Comparison of ENCODE assay signal across 8 cellular contexts in the genomic region with DNA sequence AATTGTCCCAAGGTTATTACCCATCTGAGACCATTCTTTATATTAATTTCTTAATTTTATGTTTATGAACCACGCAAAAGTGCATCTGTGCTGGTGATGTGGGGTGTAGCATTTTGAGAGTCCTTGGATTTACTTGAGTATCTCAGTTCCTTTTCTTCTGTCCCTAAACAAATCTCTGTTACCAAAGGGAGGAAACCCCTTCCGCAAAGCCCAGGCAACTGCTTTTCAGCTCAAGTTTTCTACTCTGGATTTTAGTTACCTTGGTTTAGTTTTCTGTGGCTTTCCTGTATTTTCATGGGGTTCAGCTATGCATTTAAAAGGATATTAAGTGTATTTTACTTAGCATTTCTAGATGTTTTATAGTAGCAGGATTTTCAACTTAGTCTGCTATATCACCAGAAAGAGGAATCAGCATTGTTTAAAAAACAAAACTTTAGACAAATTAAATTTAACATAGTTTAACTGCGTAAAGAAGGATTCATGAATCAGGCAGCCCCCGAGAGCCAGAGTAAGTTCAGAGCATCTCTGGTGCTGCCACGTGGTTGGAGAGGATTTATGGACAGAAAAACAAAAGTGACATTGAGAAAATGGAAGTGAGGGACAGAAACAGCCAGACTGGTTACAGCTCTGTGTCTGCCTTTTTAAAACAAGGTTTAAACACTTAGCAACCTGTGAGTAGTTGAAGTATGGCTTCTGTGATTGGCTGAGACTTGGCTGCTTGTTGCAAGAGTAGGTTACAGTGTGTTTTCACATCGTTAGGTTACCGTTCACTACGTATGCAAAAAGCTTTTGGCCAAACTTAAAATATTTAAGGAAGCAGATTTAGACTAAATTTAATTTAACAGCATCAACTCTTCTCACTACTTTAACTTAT. TPM values are rescaled to one million over a fixed set of nuclear protein-coding genes. Genes with fewer than 3 reads are reported as not detected.
DNase-seq lines count a peak whose midpoint lies in the region; ATAC-seq, FAIRE-seq and TF ChIP-seq lines count a peak whose summit lies in the region.

No MANE protein-coding gene starts in this region.

- H2AFZ ChIP-seq in neural progenitor cell (replicated peaks), result peak overlapping the region; percentile 14

- H3K27ac Mint-ChIP-seq in stimulated activated naive CD8-positive, alpha-beta T cell treated with anti-CD3 and anti-CD28 coated beads, Interleukin-15, amount 100 ng/mL, for 72 hours, result no peak overlapping the region
- peak overlapping the region; percentile 14 for H3K27ac Mint-ChIP-seq in neural progenitor cell

- no peaks in the 10 kb centered on the region for H4K20me1 ChIP-seq in neural progenitor cell (ENCODE audit: low read depth)

- no peak overlapping the region for H3K9ac ChIP-seq in neural progenitor cell

- FAIRE-seq in D721Med (lab: Jason Lieb, UNC) (no peak), RCC 7860 (lab: Jason Lieb, UNC) (no peak)

- H3K9me3 ChIP-seq in neural progenitor cell (ENCODE audit: low read depth), result no peaks in the 10 kb centered on the region

- H3K27me3 ChIP-seq in neural progenitor cell, result peaks cover 11% of the 10 kb centered on the region

- no peak overlapping the region for H3K4me2 ChIP-seq in neural progenitor cell

- peak overlapping the region in 1 of 2 donors; percentile 38 for H3K4me3 Mint-ChIP-seq in stimulated activated naive CD8-positive, alpha-beta T cell treated with anti-CD3 and anti-CD28 coated beads, Interleukin-15, amount 100 ng/mL, for 72 hours
- no peak overlapping the region for H3K4me3 Mint-ChIP-seq in neural progenitor cell

- H3K27me3 Mint-ChIP-seq in stimulated activated naive CD8-positive, alpha-beta T cell treated with anti-CD3 and anti-CD28 coated beads, Interleukin-15, amount 100 ng/mL, for 72 hours, result peaks cover 30% of the 10 kb centered on the region
- peaks cover 4% of the 10 kb centered on the region for H3K27me3 Mint-ChIP-seq in neural progenitor cell (ENCODE audit: insufficient read depth, low read depth)

- H3K36me3 ChIP-seq in neural progenitor cell, result no peaks in the 10 kb centered on the region

- peak; percentile 86 for ATAC-seq in stimulated activated naive CD8-positive, alpha-beta T cell treated with anti-CD3 and anti-CD28 coated beads, Interleukin-15, amount 100 ng/mL, for 72 hours
- no peak for ATAC-seq in stimulated activated naive CD8-positive, alpha-beta T cell treated with anti-CD3 and anti-CD28 coated beads, Interleukin-15, Interleukin-2, amounts not matched to agents 100 U/mL and 50 U/mL, for 24 hours
- peak; percentile 74 for ATAC-seq in HG02678 (IDR thresholded peaks at IDR 0.05; ENCODE audit: unreplicated experiment)

- no peak overlapping the region for H3K27ac ChIP-seq in neural progenitor cell

- no peaks in the 10 kb centered on the region for H3K36me3 Mint-ChIP-seq in neural progenitor cell

- TF ChIP-seq CTCF in cardiac fibroblast (IDR thresholded peaks at IDR 0.05; ENCODE audit: low read depth, low read length) (no peak), neural progenitor cell (IDR thresholded peaks at IDR 0.05) (no peak), D721Med (IDR thresholded peaks at IDR 0.05; ENCODE audit: insufficient read depth, missing control alignments) (no peak)

- DNase-seq in stimulated activated naive CD8-positive, alpha-beta T cell treated with anti-CD3 and anti-CD28 coated beads, Interleukin-15, amount 100 ng/mL, for 72 hours, result no peak
- no peak for DNase-seq in stimulated activated naive CD8-positive, alpha-beta T cell treated with anti-CD3 and anti-CD28 coated beads, Interleukin-15, Interleukin-2, amounts not matched to agents 100 U/mL and 50 U/mL, for 24 hours
- peak; percentile 66 for DNase-seq in NCI-H2196 (lab: John Stamatoyannopoulos, UW; ENCODE audit: unreplicated experiment)
- peak; percentile 70 to 75 for DNase-seq in cardiac fibroblast (ENCODE audit: low read depth in 2 of 2)
- DNase-seq in neural progenitor cell (ENCODE audit: low spot score), result peak; percentile 35
- no peak for DNase-seq in D721Med (ENCODE audit: insufficient read length, low spot score)
- DNase-seq in RCC 7860 (ENCODE audit: low spot score), result no peak

- no peaks in the 10 kb centered on the region for H3K79me2 ChIP-seq in neural progenitor cell (ENCODE audit: low read depth)

- H3K4me3 ChIP-seq in cardiac fibroblast (replicated peaks in 1 of 2; ENCODE audit: low read depth in 2 of 2, low read length in 2 of 2), result no peak overlapping the region
- no peak overlapping the region for H3K4me3 ChIP-seq in neural progenitor cell

- peaks cover 29% of the 10 kb centered on the region for H3K4me1 ChIP-seq in neural progenitor cell

- peaks cover 40% of the 10 kb centered on the region for H3F3A ChIP-seq in neural progenitor cell (ENCODE audit: low read depth)

- no peaks in the 10 kb centered on the region for H3K9me3 Mint-ChIP-seq in stimulated activated naive CD8-positive, alpha-beta T cell treated with anti-CD3 and anti-CD28 coated beads, Interleukin-15, amount 100 ng/mL, for 72 hours
- H3K9me3 Mint-ChIP-seq in neural progenitor cell, result peaks cover 3% of the 10 kb centered on the region

- H3K4me1 Mint-ChIP-seq in stimulated activated naive CD8-positive, alpha-beta T cell treated with anti-CD3 and anti-CD28 coated beads, Interleukin-15, amount 100 ng/mL, for 72 hours, result peaks cover 32% of the 10 kb centered on the region
- peaks cover 31% of the 10 kb centered on the region for H3K4me1 Mint-ChIP-seq in neural progenitor cell

RNA-seq across cellular contexts. Expression of gene ADM, which starts 9.6 kb away (rescaled TPM):
- total RNA-seq in neural progenitor cell (ENCODE audit: low replicate concordance), result 3.8 and 8.5 TPM in 2 replicates

RNA-seq across cellular contexts. Expression of gene SBF2, which starts 20.4 kb away (rescaled TPM):
- 48.2 and 51.1 TPM in 2 replicates for total RNA-seq in neural progenitor cell (ENCODE audit: low replicate concordance)

Comparison
In these comparisons a context has a peak if more than half of its experiments do, and no peak if none do; other contexts are left out.
1. DNase-seq: peak in NCI-H2196 (single experiment), cardiac fibroblast (2 of 2) and neural progenitor cell (single experiment); none in stimulated activated naive CD8-positive, alpha-beta T cell treated with anti-CD3 and anti-CD28 coated beads, Interleukin-15, amount 100 ng/mL, for 72 hours (0 of 2), stimulated activated naive CD8-positive, alpha-beta T cell treated with anti-CD3 and anti-CD28 coated beads, Interleukin-15, Interleukin-2, amounts not matched to agents 100 U/mL and 50 U/mL, for 24 hours (single experiment), D721Med (single experiment) and RCC 7860 (single experiment).